Comparison of ENCODE assay signal across 2 cellular contexts in the genomic region with DNA sequence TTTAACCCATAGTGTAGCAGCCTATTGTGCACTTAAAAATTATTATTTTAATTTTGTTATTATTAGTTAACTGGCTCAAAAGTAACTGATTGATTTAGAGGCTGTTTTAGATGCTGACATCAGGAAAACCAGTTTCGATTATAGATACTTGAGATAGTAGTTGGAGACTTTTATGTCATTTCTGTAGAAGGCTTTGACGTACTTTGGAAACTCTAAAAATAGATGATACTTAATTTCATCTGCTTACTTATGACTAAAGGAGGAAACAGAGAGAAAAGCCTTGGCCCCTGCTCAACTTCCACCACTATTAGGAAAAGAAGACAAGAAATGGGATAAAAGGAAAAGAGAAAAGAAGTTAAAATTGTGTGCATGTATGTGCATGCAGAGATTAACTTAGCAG.
A peak's percentile ranks its signal among the peaks of the same experiment; 100 is the strongest.
TF ChIP-seq lines count a peak whose summit lies in the region.

No MANE protein-coding gene starts in this region.

TF ChIP-seq in SK-N-SH treated with all-trans-retinoic acid at 6 μM for 48 hours, 23 proteins besides CTCF, POLR2A, EP300 and RAD21 (continued from another document):
- peak; percentile 92; the same call in 1 of the 2 replicates for TF ChIP-seq TOX (CRISPR knock-in tag; IDR thresholded peaks at IDR 0.05; ENCODE audit: borderline replicate concordance)
- TF ChIP-seq ZNF565 (CRISPR knock-in tag; conservative IDR thresholded peaks at IDR 0.05; ENCODE audit: low read depth), result no peak
- TF ChIP-seq, protein P1, sequence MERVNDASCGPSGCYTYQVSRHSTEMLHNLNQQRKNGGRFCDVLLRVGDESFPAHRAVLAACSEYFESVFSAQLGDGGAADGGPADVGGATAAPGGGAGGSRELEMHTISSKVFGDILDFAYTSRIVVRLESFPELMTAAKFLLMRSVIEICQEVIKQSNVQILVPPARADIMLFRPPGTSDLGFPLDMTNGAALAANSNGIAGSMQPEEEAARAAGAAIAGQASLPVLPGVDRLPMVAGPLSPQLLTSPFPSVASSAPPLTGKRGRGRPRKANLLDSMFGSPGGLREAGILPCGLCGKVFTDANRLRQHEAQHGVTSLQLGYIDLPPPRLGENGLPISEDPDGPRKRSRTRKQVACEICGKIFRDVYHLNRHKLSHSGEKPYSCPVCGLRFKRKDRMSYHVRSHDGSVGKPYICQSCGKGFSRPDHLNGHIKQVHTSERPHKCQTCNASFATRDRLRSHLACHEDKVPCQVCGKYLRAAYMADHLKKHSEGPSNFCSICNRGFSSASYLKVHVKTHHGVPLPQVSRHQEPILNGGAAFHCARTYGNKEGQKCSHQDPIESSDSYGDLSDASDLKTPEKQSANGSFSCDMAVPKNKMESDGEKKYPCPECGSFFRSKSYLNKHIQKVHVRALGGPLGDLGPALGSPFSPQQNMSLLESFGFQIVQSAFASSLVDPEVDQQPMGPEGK (CRISPR knock-in tag; IDR thresholded peaks at IDR 0.05; ENCODE audit: borderline replicate concordance), result no peak
- peak; percentile 69; the same call in 1 of the 2 replicates for TF ChIP-seq ZC3H10 (CRISPR knock-in tag; IDR thresholded peaks at IDR 0.05)

TF ChIP-seq in endothelial cell of umbilical vein, 7 proteins besides CTCF, POLR2A, EP300 and RAD21:
- TF ChIP-seq, protein P2, sequence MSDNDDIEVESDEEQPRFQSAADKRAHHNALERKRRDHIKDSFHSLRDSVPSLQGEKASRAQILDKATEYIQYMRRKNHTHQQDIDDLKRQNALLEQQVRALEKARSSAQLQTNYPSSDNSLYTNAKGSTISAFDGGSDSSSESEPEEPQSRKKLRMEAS (IDR thresholded peaks at IDR 0.05; ENCODE audit: insufficient read depth, insufficient read length), result no peak
- TF ChIP-seq GATA2 (IDR thresholded peaks at IDR 0.05; ENCODE audit: insufficient read depth, insufficient read length, low read depth, low read length), result no peak
- no peak for TF ChIP-seq POLR2AphosphoS5 (IDR thresholded peaks at IDR 0.05; ENCODE audit: insufficient read depth, low read depth, low read length)
- no peak for TF ChIP-seq JUN (IDR thresholded peaks at IDR 0.05; ENCODE audit: borderline replicate concordance, insufficient read depth, insufficient read length, low read depth)
- no peak for TF ChIP-seq MYC (IDR thresholded peaks at IDR 0.05; ENCODE audit: low read depth, low read length)
- no peak for TF ChIP-seq FOS (IDR thresholded peaks at IDR 0.05; ENCODE audit: borderline replicate concordance, insufficient read depth, low read length)
- TF ChIP-seq EZH2 (IDR thresholded peaks at IDR 0.05; ENCODE audit: borderline replicate concordance, low read depth, low read length, severe bottlenecking), result no peak
TF ChIP-seq in endothelial cell of umbilical vein: peak in this region for 0.
